1 cellular context compared by ENCODE assay signal in genomic region chr2:27890146-27891062, GRCh38.
TF ChIP-seq lines count a peak whose summit lies in the region.

BABAM2 (plus strand) TSS chr2:27890729; CDS start chr2:27894557, 3,828 bp downstream.
RBKS (minus strand) TSS chr2:27890387; CDS start chr2:27890345, 42 bp downstream.

TF ChIP-seq in K562, 482 proteins besides CTCF, POLR2A, EP300 and RAD21 (continued from another document and continues in another):
- TF ChIP-seq ELK3 (CRISPR knock-in tag; IDR thresholded peaks at IDR 0.05), result no peak
- peak; percentile 99 for TF ChIP-seq ARID4B (CRISPR knock-in tag; IDR thresholded peaks at IDR 0.05)
- no peak for TF ChIP-seq TCF15 (CRISPR knock-in tag; IDR thresholded peaks at IDR 0.05)
- peak in 1 of 2 experiments; percentile 39; a peak in 2 of 4 replicates for TF ChIP-seq NONO (IDR thresholded peaks at IDR 0.05; ENCODE audit: low read depth in 2 of 2, low read length in 1 of 2)
- TF ChIP-seq ZFP1 (CRISPR knock-in tag; IDR thresholded peaks at IDR 0.05), result no peak
- peak; percentile 84 for TF ChIP-seq VEZF1 (CRISPR knock-in tag; IDR thresholded peaks at IDR 0.05)
- TF ChIP-seq PHF20 (IDR thresholded peaks at IDR 0.05; ENCODE audit: partially characterized antibody), result peak; percentile 79
- TF ChIP-seq OTX1 (CRISPR knock-in tag; IDR thresholded peaks at IDR 0.05), result peak; percentile 44; the same call in 1 of the 2 replicates
- TF ChIP-seq CBFA2T2 (conservative IDR thresholded peaks at IDR 0.05), result no peak
- TF ChIP-seq RBM34 (IDR thresholded peaks at IDR 0.05; ENCODE audit: borderline replicate concordance, insufficient read depth, low read length), result no peak
- no peak for TF ChIP-seq MIER1 (IDR thresholded peaks at IDR 0.05; ENCODE audit: low read depth)
- 0 out of 2 replicates have a peak, but pooled peaks have one; percentile 73 for TF ChIP-seq ZNF12 (CRISPR knock-in tag; IDR thresholded peaks at IDR 0.05)
- no peak for TF ChIP-seq ZNF282 (CRISPR knock-in tag; IDR thresholded peaks at IDR 0.05)
- no peak for TF ChIP-seq POLR3G (IDR thresholded peaks at IDR 0.05; ENCODE audit: extremely low read depth, insufficient read length, insufficient replicate concordance)
- TF ChIP-seq ELF4 (CRISPR knock-in tag; IDR thresholded peaks at IDR 0.05), result 0 out of 2 replicates have a peak, but pooled peaks have one; percentile 13
- TF ChIP-seq SNIP1 (IDR thresholded peaks at IDR 0.05; ENCODE audit: low read depth), result no peak
- no peak for TF ChIP-seq ZNF133 (CRISPR knock-in tag; IDR thresholded peaks at IDR 0.05)
- TF ChIP-seq USF2 (CRISPR knock-in tag; IDR thresholded peaks at IDR 0.05), result no peak
- no peak for TF ChIP-seq ARID3A (IDR thresholded peaks at IDR 0.05; ENCODE audit: borderline replicate concordance, low read depth, low read length)
- TF ChIP-seq AFF1 (IDR thresholded peaks at IDR 0.05; ENCODE audit: low read depth in 1 of 2, partially characterized antibody in 2 of 2), result no peak
- 0 out of 2 replicates have a peak, but pooled peaks have one; percentile 25 for TF ChIP-seq ZC3H11A (IDR thresholded peaks at IDR 0.05; ENCODE audit: low read depth, low read length)
- no peak for TF ChIP-seq ZNF830 (CRISPR knock-in tag; IDR thresholded peaks at IDR 0.05)
- TF ChIP-seq HDGF (IDR thresholded peaks at IDR 0.05), result no peak
- TF ChIP-seq FOXK2 (conservative IDR thresholded peaks at IDR 0.05 in 1 of 2, IDR thresholded peaks at IDR 0.05 in 1 of 2; ENCODE audit: low read depth in 2 of 2), result no peak
- TF ChIP-seq E2F3 (CRISPR knock-in tag; IDR thresholded peaks at IDR 0.05), result no peak
- TF ChIP-seq CLOCK (CRISPR knock-in tag; IDR thresholded peaks at IDR 0.05; ENCODE audit: borderline replicate concordance), result no peak
- TF ChIP-seq SFPQ (IDR thresholded peaks at IDR 0.05; ENCODE audit: low read depth, low read length), result no peak
- no peak for TF ChIP-seq E4F1 (CRISPR knock-in tag; IDR thresholded peaks at IDR 0.05; ENCODE audit: borderline replicate concordance)
- peak; percentile 38; the same call in 1 of the 2 replicates for TF ChIP-seq TCF3 (CRISPR knock-in tag; IDR thresholded peaks at IDR 0.05)
- no peak; the same call in 1 of the 2 replicates for TF ChIP-seq STAT5A (IDR thresholded peaks at IDR 0.05; ENCODE audit: borderline replicate concordance, low read length)
- no peak for TF ChIP-seq ZNF134 (CRISPR knock-in tag; conservative IDR thresholded peaks at IDR 0.05)
- no peak for TF ChIP-seq ZNF551 (CRISPR knock-in tag; IDR thresholded peaks at IDR 0.05)
- TF ChIP-seq GATAD2B (IDR thresholded peaks at IDR 0.05; ENCODE audit: borderline replicate concordance), result peak; percentile 67; the same call in 1 of the 2 replicates
- TF ChIP-seq ESRRB (CRISPR knock-in tag; IDR thresholded peaks at IDR 0.05; ENCODE audit: borderline replicate concordance), result no peak
- TF ChIP-seq FOS (IDR thresholded peaks at IDR 0.05; ENCODE audit: extremely low read depth, insufficient read length), result no peak
- no peak for TF ChIP-seq GTF2F1 (IDR thresholded peaks at IDR 0.05; ENCODE audit: low read depth, low read length)
- no peak for TF ChIP-seq COPS2 (conservative IDR thresholded peaks at IDR 0.05)
